1 cellular context compared by ENCODE assay signal in the genomic region with DNA sequence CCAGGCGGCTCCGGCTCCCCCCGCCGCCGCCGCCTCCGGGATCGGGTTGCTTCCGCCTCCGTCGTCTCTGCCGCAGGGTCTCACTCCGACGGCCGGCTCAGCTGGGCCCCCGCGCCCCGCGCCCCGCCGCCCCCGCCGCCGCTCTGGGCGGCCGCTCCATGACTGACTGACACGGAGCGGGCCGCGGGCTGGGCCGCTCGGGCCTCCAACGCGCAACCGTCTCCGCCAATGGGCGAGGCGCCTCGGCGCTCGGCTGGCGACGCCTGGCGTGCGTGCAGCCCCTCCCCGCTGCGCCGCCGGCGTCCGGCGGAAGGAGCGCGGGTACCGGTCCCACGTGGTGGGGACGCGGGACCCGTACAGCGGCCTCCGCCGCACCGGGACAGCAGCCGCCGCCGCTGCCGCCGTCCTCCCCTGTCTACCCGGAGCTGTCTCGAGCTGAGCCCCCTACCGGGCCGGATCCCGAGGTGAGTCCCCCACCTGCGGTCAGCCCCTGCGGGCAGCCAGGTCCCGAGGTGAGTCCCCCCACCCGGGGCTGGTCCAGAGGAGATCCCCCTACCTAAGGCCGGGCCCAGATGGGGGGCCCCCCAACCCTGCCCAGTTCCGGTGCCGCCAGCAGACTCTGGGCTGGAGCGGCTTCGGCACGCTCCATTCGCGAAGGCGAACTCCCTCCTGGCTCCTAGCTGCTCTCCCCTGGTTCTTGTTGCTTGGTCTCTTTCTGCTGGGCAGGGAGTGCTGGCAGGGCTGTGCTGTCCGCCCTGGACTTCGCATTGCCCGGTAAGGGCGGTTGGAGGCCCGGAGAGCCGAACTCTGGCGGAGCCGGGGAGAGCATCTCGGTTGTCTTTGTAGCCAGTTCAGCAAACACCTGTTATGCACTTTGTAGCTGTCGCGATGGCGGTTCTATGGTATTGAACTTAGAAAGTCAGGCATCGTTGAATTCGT.
TF ChIP-seq lines count a peak whose summit lies in the region.

A gene (minus strand): TSS at position 230 of the 939 bp plus-strand sequence. CDS start 11,640 bp downstream, outside the sequence.
A gene (plus strand): TSS at position 355 of the 939 bp plus-strand sequence. CDS start 1,387 bp downstream, outside the sequence.

TF ChIP-seq in HEK293, 187 proteins besides CTCF, POLR2A, EP300 and RAD21 (continued from another document and continues in another):
- TF ChIP-seq GFI1B (tag by site-specific recombination; IDR thresholded peaks at IDR 0.05) (no peak), FEZF1 (tag by site-specific recombination; IDR thresholded peaks at IDR 0.05) (no peak), ZNF785 (tag by site-specific recombination; IDR thresholded peaks at IDR 0.05) (peak; percentile 61; the same call in 1 of the 2 replicates), ZNF792 (tag by site-specific recombination; IDR thresholded peaks at IDR 0.05) (peak; percentile 89), ZNF544 (tag by site-specific recombination; IDR thresholded peaks at IDR 0.05) (no peak), ZNF791 (tag by site-specific recombination; IDR thresholded peaks at IDR 0.05) (0 out of 2 replicates have a peak, but pooled peaks have one; percentile 14), ZXDB (tag by site-specific recombination; IDR thresholded peaks at IDR 0.05) (peak; percentile 94), ZNF585B (tag by site-specific recombination; IDR thresholded peaks at IDR 0.05) (0 out of 2 replicates have a peak, but pooled peaks have one; percentile 24), ZFHX2 (tag by site-specific recombination; conservative IDR thresholded peaks at IDR 0.05) (no peak; the same call in 1 of the 2 replicates), ZNF184 (tag by site-specific recombination; IDR thresholded peaks at IDR 0.05) (0 out of 2 replicates have a peak, but pooled peaks have one; percentile 56), ZNF416 (tag by site-specific recombination; IDR thresholded peaks at IDR 0.05) (no peak), KLF8 (tag by site-specific recombination; IDR thresholded peaks at IDR 0.05) (peak; percentile 77), ZNF19 (tag by site-specific recombination; IDR thresholded peaks at IDR 0.05; ENCODE audit: low read depth) (no peak), ZNF2 (tag by site-specific recombination; IDR thresholded peaks at IDR 0.05) (peak; percentile 91), ZNF121 (tag by site-specific recombination; IDR thresholded peaks at IDR 0.05) (peak; percentile 66), ZNF510 (tag by site-specific recombination; IDR thresholded peaks at IDR 0.05; ENCODE audit: insufficient replicate concordance) (no peak), ZNF514 (tag by site-specific recombination; IDR thresholded peaks at IDR 0.05) (no peak), SP7 (tag by site-specific recombination; IDR thresholded peaks at IDR 0.05) (peak; percentile 81), GLI2 (tag by site-specific recombination; IDR thresholded peaks at IDR 0.05; ENCODE audit: borderline replicate concordance, low read depth) (no peak), YY2 (tag by site-specific recombination; IDR thresholded peaks at IDR 0.05) (no peak), HOXC10 (CRISPR knock-in tag; IDR thresholded peaks at IDR 0.05) (peak; percentile 83; the same call in 1 of the 2 replicates), ZNF239 (tag by site-specific recombination; IDR thresholded peaks at IDR 0.05) (no peak), KLF10 (tag by site-specific recombination; IDR thresholded peaks at IDR 0.05) (peak; percentile 93), ZNF426 (tag by site-specific recombination; IDR thresholded peaks at IDR 0.05) (no peak), ZNF624 (tag by site-specific recombination; IDR thresholded peaks at IDR 0.05) (no peak), ZNF473 (tag by site-specific recombination; IDR thresholded peaks at IDR 0.05) (no peak), ZNF549 (tag by site-specific recombination; IDR thresholded peaks at IDR 0.05) (no peak), ZNF529 (tag by site-specific recombination; IDR thresholded peaks at IDR 0.05; ENCODE audit: insufficient replicate concordance) (no peak), ZNF366 (tag by site-specific recombination; conservative IDR thresholded peaks at IDR 0.05) (no peak), ZNF324 (tag by site-specific recombination; IDR thresholded peaks at IDR 0.05) (peak; percentile 76), ZFP37 (tag by site-specific recombination; IDR thresholded peaks at IDR 0.05) (peak; percentile 98), ZNF354C (tag by site-specific recombination; IDR thresholded peaks at IDR 0.05; ENCODE audit: borderline replicate concordance, low read depth) (no peak)
- TF ChIP-seq, protein P1, sequence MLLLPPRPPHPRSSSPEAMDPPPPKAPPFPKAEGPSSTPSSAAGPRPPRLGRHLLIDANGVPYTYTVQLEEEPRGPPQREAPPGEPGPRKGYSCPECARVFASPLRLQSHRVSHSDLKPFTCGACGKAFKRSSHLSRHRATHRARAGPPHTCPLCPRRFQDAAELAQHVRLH (tag by site-specific recombination; IDR thresholded peaks at IDR 0.05): peak; percentile 92
- TF ChIP-seq, protein P2, sequence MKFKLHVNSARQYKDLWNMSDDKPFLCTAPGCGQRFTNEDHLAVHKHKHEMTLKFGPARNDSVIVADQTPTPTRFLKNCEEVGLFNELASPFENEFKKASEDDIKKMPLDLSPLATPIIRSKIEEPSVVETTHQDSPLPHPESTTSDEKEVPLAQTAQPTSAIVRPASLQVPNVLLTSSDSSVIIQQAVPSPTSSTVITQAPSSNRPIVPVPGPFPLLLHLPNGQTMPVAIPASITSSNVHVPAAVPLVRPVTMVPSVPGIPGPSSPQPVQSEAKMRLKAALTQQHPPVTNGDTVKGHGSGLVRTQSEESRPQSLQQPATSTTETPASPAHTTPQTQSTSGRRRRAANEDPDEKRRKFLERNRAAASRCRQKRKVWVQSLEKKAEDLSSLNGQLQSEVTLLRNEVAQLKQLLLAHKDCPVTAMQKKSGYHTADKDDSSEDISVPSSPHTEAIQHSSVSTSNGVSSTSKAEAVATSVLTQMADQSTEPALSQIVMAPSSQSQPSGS (tag by site-specific recombination; IDR thresholded peaks at IDR 0.05; ENCODE audit: low read depth): no peak
- TF ChIP-seq, protein P3, sequence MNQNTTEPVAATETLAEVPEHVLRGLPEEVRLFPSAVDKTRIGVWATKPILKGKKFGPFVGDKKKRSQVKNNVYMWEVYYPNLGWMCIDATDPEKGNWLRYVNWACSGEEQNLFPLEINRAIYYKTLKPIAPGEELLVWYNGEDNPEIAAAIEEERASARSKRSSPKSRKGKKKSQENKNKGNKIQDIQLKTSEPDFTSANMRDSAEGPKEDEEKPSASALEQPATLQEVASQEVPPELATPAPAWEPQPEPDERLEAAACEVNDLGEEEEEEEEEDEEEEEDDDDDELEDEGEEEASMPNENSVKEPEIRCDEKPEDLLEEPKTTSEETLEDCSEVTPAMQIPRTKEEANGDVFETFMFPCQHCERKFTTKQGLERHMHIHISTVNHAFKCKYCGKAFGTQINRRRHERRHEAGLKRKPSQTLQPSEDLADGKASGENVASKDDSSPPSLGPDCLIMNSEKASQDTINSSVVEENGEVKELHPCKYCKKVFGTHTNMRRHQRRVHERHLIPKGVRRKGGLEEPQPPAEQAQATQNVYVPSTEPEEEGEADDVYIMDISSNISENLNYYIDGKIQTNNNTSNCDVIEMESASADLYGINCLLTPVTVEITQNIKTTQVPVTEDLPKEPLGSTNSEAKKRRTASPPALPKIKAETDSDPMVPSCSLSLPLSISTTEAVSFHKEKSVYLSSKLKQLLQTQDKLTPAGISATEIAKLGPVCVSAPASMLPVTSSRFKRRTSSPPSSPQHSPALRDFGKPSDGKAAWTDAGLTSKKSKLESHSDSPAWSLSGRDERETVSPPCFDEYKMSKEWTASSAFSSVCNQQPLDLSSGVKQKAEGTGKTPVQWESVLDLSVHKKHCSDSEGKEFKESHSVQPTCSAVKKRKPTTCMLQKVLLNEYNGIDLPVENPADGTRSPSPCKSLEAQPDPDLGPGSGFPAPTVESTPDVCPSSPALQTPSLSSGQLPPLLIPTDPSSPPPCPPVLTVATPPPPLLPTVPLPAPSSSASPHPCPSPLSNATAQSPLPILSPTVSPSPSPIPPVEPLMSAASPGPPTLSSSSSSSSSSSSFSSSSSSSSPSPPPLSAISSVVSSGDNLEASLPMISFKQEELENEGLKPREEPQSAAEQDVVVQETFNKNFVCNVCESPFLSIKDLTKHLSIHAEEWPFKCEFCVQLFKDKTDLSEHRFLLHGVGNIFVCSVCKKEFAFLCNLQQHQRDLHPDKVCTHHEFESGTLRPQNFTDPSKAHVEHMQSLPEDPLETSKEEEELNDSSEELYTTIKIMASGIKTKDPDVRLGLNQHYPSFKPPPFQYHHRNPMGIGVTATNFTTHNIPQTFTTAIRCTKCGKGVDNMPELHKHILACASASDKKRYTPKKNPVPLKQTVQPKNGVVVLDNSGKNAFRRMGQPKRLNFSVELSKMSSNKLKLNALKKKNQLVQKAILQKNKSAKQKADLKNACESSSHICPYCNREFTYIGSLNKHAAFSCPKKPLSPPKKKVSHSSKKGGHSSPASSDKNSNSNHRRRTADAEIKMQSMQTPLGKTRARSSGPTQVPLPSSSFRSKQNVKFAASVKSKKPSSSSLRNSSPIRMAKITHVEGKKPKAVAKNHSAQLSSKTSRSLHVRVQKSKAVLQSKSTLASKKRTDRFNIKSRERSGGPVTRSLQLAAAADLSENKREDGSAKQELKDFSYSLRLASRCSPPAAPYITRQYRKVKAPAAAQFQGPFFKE (tag by site-specific recombination; IDR thresholded peaks at IDR 0.05; ENCODE audit: borderline replicate concordance): no peak
- TF ChIP-seq, protein P4, sequence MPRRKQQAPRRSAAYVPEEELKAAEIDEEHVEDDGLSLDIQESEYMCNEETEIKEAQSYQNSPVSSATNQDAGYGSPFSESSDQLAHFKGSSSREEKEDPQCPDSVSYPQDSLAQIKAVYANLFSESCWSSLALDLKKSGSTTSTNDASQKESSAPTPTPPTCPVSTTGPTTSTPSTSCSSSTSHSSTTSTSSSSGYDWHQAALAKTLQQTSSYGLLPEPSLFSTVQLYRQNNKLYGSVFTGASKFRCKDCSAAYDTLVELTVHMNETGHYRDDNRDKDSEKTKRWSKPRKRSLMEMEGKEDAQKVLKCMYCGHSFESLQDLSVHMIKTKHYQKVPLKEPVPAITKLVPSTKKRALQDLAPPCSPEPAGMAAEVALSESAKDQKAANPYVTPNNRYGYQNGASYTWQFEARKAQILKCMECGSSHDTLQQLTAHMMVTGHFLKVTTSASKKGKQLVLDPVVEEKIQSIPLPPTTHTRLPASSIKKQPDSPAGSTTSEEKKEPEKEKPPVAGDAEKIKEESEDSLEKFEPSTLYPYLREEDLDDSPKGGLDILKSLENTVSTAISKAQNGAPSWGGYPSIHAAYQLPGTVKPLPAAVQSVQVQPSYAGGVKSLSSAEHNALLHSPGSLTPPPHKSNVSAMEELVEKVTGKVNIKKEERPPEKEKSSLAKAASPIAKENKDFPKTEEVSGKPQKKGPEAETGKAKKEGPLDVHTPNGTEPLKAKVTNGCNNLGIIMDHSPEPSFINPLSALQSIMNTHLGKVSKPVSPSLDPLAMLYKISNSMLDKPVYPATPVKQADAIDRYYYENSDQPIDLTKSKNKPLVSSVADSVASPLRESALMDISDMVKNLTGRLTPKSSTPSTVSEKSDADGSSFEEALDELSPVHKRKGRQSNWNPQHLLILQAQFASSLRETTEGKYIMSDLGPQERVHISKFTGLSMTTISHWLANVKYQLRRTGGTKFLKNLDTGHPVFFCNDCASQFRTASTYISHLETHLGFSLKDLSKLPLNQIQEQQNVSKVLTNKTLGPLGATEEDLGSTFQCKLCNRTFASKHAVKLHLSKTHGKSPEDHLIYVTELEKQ (tag by site-specific recombination; IDR thresholded peaks at IDR 0.05; ENCODE audit: borderline replicate concordance): no peak
- TF ChIP-seq, protein P5, sequence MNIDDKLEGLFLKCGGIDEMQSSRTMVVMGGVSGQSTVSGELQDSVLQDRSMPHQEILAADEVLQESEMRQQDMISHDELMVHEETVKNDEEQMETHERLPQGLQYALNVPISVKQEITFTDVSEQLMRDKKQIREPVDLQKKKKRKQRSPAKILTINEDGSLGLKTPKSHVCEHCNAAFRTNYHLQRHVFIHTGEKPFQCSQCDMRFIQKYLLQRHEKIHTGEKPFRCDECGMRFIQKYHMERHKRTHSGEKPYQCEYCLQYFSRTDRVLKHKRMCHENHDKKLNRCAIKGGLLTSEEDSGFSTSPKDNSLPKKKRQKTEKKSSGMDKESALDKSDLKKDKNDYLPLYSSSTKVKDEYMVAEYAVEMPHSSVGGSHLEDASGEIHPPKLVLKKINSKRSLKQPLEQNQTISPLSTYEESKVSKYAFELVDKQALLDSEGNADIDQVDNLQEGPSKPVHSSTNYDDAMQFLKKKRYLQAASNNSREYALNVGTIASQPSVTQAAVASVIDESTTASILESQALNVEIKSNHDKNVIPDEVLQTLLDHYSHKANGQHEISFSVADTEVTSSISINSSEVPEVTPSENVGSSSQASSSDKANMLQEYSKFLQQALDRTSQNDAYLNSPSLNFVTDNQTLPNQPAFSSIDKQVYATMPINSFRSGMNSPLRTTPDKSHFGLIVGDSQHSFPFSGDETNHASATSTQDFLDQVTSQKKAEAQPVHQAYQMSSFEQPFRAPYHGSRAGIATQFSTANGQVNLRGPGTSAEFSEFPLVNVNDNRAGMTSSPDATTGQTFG (tag by site-specific recombination; IDR thresholded peaks at IDR 0.05; ENCODE audit: borderline replicate concordance): no peak
- TF ChIP-seq, protein P6, sequence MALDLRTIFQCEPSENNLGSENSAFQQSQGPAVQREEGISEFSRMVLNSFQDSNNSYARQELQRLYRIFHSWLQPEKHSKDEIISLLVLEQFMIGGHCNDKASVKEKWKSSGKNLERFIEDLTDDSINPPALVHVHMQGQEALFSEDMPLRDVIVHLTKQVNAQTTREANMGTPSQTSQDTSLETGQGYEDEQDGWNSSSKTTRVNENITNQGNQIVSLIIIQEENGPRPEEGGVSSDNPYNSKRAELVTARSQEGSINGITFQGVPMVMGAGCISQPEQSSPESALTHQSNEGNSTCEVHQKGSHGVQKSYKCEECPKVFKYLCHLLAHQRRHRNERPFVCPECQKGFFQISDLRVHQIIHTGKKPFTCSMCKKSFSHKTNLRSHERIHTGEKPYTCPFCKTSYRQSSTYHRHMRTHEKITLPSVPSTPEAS (tag by site-specific recombination; IDR thresholded peaks at IDR 0.05): no peak
- TF ChIP-seq, protein P7, sequence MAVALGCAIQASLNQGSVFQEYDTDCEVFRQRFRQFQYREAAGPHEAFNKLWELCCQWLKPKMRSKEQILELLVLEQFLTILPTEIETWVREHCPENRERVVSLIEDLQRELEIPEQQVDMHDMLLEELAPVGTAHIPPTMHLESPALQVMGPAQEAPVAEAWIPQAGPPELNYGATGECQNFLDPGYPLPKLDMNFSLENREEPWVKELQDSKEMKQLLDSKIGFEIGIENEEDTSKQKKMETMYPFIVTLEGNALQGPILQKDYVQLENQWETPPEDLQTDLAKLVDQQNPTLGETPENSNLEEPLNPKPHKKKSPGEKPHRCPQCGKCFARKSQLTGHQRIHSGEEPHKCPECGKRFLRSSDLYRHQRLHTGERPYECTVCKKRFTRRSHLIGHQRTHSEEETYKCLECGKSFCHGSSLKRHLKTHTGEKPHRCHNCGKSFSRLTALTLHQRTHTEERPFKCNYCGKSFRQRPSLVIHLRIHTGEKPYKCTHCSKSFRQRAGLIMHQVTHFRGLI (tag by site-specific recombination; IDR thresholded peaks at IDR 0.05): no peak
